Comparison of ENCODE assay signal across 8 cellular contexts in the genomic region with DNA sequence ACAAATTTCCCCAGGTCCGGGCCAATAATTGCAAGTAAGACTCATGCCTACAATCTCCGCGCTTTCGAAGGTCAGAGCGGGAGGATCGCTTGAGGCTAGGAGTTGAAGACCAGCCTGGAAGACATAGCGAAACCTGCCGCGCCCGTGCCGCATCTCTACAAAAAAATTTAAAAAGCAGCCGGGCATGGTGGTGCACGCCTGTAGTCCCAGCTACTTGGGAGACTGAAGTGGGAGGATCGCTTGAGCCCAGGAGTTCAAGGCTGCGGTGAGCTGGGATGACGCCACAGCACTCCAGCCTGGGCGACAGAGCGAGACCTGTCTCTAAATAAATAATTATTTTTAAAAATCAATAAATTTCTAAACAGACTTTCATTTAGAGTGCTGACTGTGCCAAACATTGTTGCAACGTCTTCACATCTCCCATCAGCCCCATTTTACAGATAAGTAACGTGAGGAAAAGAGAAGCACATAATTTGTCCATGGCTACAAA. TPM values are rescaled to one million over a fixed set of nuclear protein-coding genes. Genes with fewer than 3 reads are reported as not detected.
DNase-seq lines count a peak whose midpoint lies in the region; ATAC-seq, FAIRE-seq and TF ChIP-seq lines count a peak whose summit lies in the region.

No MANE protein-coding gene starts in this region.

- no peak overlapping the region; a peak in 1 of 7 replicates for H3K27ac Mint-ChIP-seq in H9
- peak overlapping the region; percentile 87 for H3K27ac Mint-ChIP-seq in activated T-helper 17 cell treated with anti-CD3 and anti-CD28 coated beads, Interleukin-2, amount 50 U/mL, for 72 hours

- no peak overlapping the region for H3K14ac ChIP-seq in H9 (ENCODE audit: insufficient read depth, low read length)

- peak overlapping the region; percentile 76 for H3K4me2 ChIP-seq in H9 (ENCODE audit: insufficient read depth, insufficient read length, low read length)

- no CpG with 5 or more reads among the region's 20 CpGs for WGBS in H9 (ENCODE audit: extremely low coverage, insufficient read length, low lambda C conversion rate)

- no peak overlapping the region for H2AFZ ChIP-seq in H9 (ENCODE audit: low read length)

- no peak overlapping the region for H3K4ac ChIP-seq in H9 (ENCODE audit: low read depth, low read length)

- CTCF ChIA-PET in AG04449 (lab: Yijun Ruan, JAX): interaction anchor here (0.8 to 1.4 kb wide), 3 partner anchors 22 to 347 kb away, joined by 3 to 5 read pairs (median 3); a partner anchor contains a TSS

- no peak overlapping the region for H4K8ac ChIP-seq in H9 (replicated peaks; ENCODE audit: insufficient read length, low read depth, low read length)

- no peak overlapping the region for H2BK12ac ChIP-seq in H9 (ENCODE audit: insufficient read length, low read depth, low read length)

- H3K4me1 Mint-ChIP-seq in H9: peaks cover 8 to 10% of the 10 kb centered on the region in 2 experiments; a peak in 3 of 4 replicates
- H3K4me1 Mint-ChIP-seq in activated T-helper 17 cell treated with anti-CD3 and anti-CD28 coated beads, Interleukin-2, amount 50 U/mL, for 72 hours: peaks cover 7% of the 10 kb centered on the region

- H3K9ac ChIP-seq in H9 (ENCODE audit: extremely low read depth, insufficient read length, low read length): peak overlapping the region; percentile 46
- H3K9ac ChIP-seq in iPS-20b (ENCODE audit: low read depth, low read length): peak overlapping the region; percentile 81; the same call in 1 of the 2 replicates

- H3K79me2 ChIP-seq in H9 (ENCODE audit: insufficient read depth, low read length): no peaks in the 10 kb centered on the region

- no peak overlapping the region for H2BK120ac ChIP-seq in H9 (ENCODE audit: low read depth, low read length, poor library complexity, severe bottlenecking)

- TF ChIP-seq POLR2A in H54 (IDR thresholded peaks at IDR 0.05; ENCODE audit: low read depth, low read length): no peak

- H2BK20ac ChIP-seq in H9 (ENCODE audit: low read depth, low read length, poor library complexity, severe bottlenecking): no peak overlapping the region

- no peak for FAIRE-seq in H54 (lab: Jason Lieb, UNC)

- TF ChIP-seq CTCF in AG04449 (IDR thresholded peaks at IDR 0.05; ENCODE audit: insufficient read depth, low read length, missing control alignments) (no peak), H9 (conservative IDR thresholded peaks at IDR 0.05) (no peak)

- H2BK15ac ChIP-seq in H9 (ENCODE audit: low read depth, low read length): no peak overlapping the region

- no peak overlapping the region for H2AK5ac ChIP-seq in H9 (ENCODE audit: insufficient read length, low read length)

- no peaks in the 10 kb centered on the region for H3K4me1 ChIP-seq in H9 (ENCODE audit: insufficient read depth, low read length)
- no peaks in the 10 kb centered on the region for H3K4me1 ChIP-seq in iPS-20b (ENCODE audit: insufficient read depth, low read length)

- peaks cover 4 to 5% (median 5%) of the 10 kb centered on the region in 3 experiments; a peak in 6 of 7 replicates for H3K36me3 Mint-ChIP-seq in H9 (ENCODE audit: insufficient read depth in 1 of 3, low read depth in 3 of 3)
- H3K36me3 Mint-ChIP-seq in activated T-helper 17 cell treated with anti-CD3 and anti-CD28 coated beads, Interleukin-2, amount 50 U/mL, for 72 hours (ENCODE audit: low read depth): no peaks in the 10 kb centered on the region

- peak; percentile 26 for ATAC-seq in activated T-helper 17 cell treated with anti-CD3 and anti-CD28 coated beads, Interleukin-2, amount 50 U/mL, for 72 hours (replicated peaks)
- ATAC-seq in HG02642 (IDR thresholded peaks at IDR 0.05; ENCODE audit: poor library complexity, unreplicated experiment): no peak

- no peaks in the 10 kb centered on the region for H3K27me3 Mint-ChIP-seq in H9 (ENCODE audit: low read depth)
- peaks cover 29% of the 10 kb centered on the region for H3K27me3 Mint-ChIP-seq in activated T-helper 17 cell treated with anti-CD3 and anti-CD28 coated beads, Interleukin-2, amount 50 U/mL, for 72 hours

- H3T11ph ChIP-seq in H9 (ENCODE audit: low read length): no peak overlapping the region

- H4K20me1 ChIP-seq in H9 (ENCODE audit: control insufficient read depth, insufficient read depth, insufficient read length): no peaks in the 10 kb centered on the region

- no peak overlapping the region for H4K5ac ChIP-seq in H9 (ENCODE audit: insufficient read length, low read depth, low read length)

- H3K9me3 ChIP-seq in H9 (ENCODE audit: control insufficient read depth, low read depth, low read length) (no peaks in the 10 kb centered on the region), iPS-20b (ENCODE audit: insufficient read depth, low read depth, low read length) (peaks cover 22% of the 10 kb centered on the region)

- no peak overlapping the region for H3K56ac ChIP-seq in H9 (ENCODE audit: insufficient read length, low read depth, low read length)

- POLR2A ChIA-PET in AG04449 (lab: Yijun Ruan, JAX): no interaction called here

- peak overlapping the region; percentile 91 to 94 for H3K4me3 Mint-ChIP-seq in H9
- H3K4me3 Mint-ChIP-seq in activated T-helper 17 cell treated with anti-CD3 and anti-CD28 coated beads, Interleukin-2, amount 50 U/mL, for 72 hours: peak overlapping the region; percentile 85

- peaks cover 15 to 19% of the 10 kb centered on the region in 2 experiments for H3K9me3 Mint-ChIP-seq in H9
- H3K9me3 Mint-ChIP-seq in activated T-helper 17 cell treated with anti-CD3 and anti-CD28 coated beads, Interleukin-2, amount 50 U/mL, for 72 hours: peaks cover 5% of the 10 kb centered on the region

- no peak for DNase-seq in AG04449 (ENCODE audit: low read depth, low spot score)
- DNase-seq in H9: no peak
- DNase-seq in substantia nigra (lab: John Stamatoyannopoulos, UW): no peak
- DNase-seq in HPDE6-E6E7 (ENCODE audit: extremely low spot score): no peak
- no peak for DNase-seq in H54 (ENCODE audit: insufficient read length, low spot score)

- no peaks in the 10 kb centered on the region for H3K79me1 ChIP-seq in H9 (ENCODE audit: insufficient read depth, low read depth, low read length, poor library complexity, severe bottlenecking)

- peaks cover 8% of the 10 kb centered on the region for H3K23me2 ChIP-seq in H9 (ENCODE audit: insufficient read length, low read depth, low read length, poor library complexity, severe bottlenecking)

- H3K27ac ChIP-seq in H9 (ENCODE audit: insufficient read length, low read depth, low read length) (no peak overlapping the region), iPS-20b (ENCODE audit: low read length) (no peak overlapping the region), substantia nigra (ENCODE audit: low read depth, low read length, poor library complexity, severe bottlenecking) (peak overlapping the region; percentile 30)

- H3K27me3 ChIP-seq in H9 (ENCODE audit: insufficient read depth, low read length) (no peaks in the 10 kb centered on the region), iPS-20b (ENCODE audit: insufficient read depth, low read length) (peaks cover 12% of the 10 kb centered on the region; the same call in 1 of the 2 replicates)

- no peak overlapping the region for H4K91ac ChIP-seq in H9 (ENCODE audit: insufficient read length, low read depth, low read length)

- H3K18ac ChIP-seq in H9 (ENCODE audit: insufficient read length, low read depth, low read length): peak overlapping the region; percentile 63

- H3K4me3 ChIP-seq in AG04449 (ENCODE audit: low read depth, low read length) (peak overlapping the region; percentile 92), iPS-20b (ENCODE audit: low read length) (peak overlapping the region; percentile 91)

- H3K36me3 ChIP-seq in iPS-20b (ENCODE audit: insufficient read depth, low read depth, low read length): no peaks in the 10 kb centered on the region

- H3K23ac ChIP-seq in H9 (ENCODE audit: insufficient read length, low read depth, low read length): no peak overlapping the region

- H2BK5ac ChIP-seq in H9 (ENCODE audit: insufficient read length, low read length): no peak overlapping the region

RNA-seq across cellular contexts. Expression of a gene that starts 0.5 kb away (rescaled TPM):
- total RNA-seq in H9 (2021): 0.26 and 0.64 TPM in 2 replicates
- total RNA-seq in activated T-helper 17 cell treated with anti-CD3 and anti-CD28 coated beads, Interleukin-2, amount 50 U/mL, for 72 hours: under 1 TPM in 1 of 2 donors, not detected in 1; 0.16 TPM

RNA-seq across cellular contexts. Expression of a gene that starts 22.0 kb away (rescaled TPM):
- 114 and 116 TPM in 2 replicates for total RNA-seq in H9 (2021)
- total RNA-seq in activated T-helper 17 cell treated with anti-CD3 and anti-CD28 coated beads, Interleukin-2, amount 50 U/mL, for 72 hours: 100 to 1,000 TPM; 226 to 258 TPM

RNA-seq across cellular contexts. Expression of a gene that starts 36.3 kb away (rescaled TPM):
- total RNA-seq in H9 (2021): 12.0 and 14.5 TPM in 2 replicates
- total RNA-seq in activated T-helper 17 cell treated with anti-CD3 and anti-CD28 coated beads, Interleukin-2, amount 50 U/mL, for 72 hours: 1 to 10 TPM in 1 of 2 donors, under 1 TPM in 1; 0.28 to 1.4 TPM
